ENCODE assay signal across 8 cellular contexts in the genomic region with DNA sequence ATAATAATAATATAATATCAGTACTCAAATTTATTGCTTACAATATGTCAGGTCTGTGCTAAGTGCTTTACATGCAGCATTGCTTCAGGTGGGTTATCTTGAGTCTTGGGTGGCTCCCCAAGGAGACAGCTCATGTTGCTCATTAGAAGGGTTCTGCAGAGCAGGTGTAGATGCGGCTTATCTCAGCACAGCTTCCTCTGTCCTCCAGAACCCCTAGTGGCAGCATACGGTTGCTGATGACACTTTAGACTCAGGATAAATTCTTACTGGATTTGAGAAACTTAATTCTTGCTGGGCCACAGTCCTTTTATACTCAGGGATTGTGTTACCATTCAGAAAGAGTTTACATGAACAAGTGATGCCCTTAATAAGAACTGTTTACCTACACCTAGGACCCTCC. TPM values are rescaled to one million over a fixed set of nuclear protein-coding genes. Genes with fewer than 3 reads are reported as not detected.
DNase-seq lines count a peak whose midpoint lies in the region; ATAC-seq and TF ChIP-seq lines count a peak whose summit lies in the region.

No MANE protein-coding gene starts in this region.

- H3K4me1 ChIP-seq in A673 (ENCODE audit: insufficient read depth, low read length, poor library complexity, severe bottlenecking) = no peaks in the 10 kb centered on the region

- H3K27me3 ChIP-seq in A673 (replicated peaks; ENCODE audit: insufficient read depth, low read depth, low read length, poor library complexity) = no peaks in the 10 kb centered on the region

- intact Hi-C loops in A673 (cut with micrococcal nuclease; ENCODE audit: unreplicated experiment) = no loop called here

- no TSS peak for BruUV-seq in A673 (replicated peaks; lab: Mats Ljungman, UMichigan)

- H3K4me3 ChIP-seq in A673 (ENCODE audit: low read depth, low read length, poor library complexity, severe bottlenecking) (no peak overlapping the region), epithelial cell of proximal tubule (ENCODE audit: low read depth, low read length) (no peak overlapping the region)

- no peak for ATAC-seq in GM19452 (IDR thresholded peaks at IDR 0.05; ENCODE audit: unreplicated experiment)

- TF ChIP-seq CTCF in A673 (conservative IDR thresholded peaks at IDR 0.05; ENCODE audit: low read depth, low read length) (peak; percentile 38), GM10266 (IDR thresholded peaks at IDR 0.05; ENCODE audit: control insufficient read depth, insufficient read depth, low read depth, missing control alignments) (peak; percentile 14), epithelial cell of proximal tubule (conservative IDR thresholded peaks at IDR 0.05; ENCODE audit: low read depth, low read length) (peak; percentile 47)

- peaks cover 3% of the 10 kb centered on the region for H3K9me3 ChIP-seq in A673 (ENCODE audit: low read depth, low read length, poor library complexity, severe bottlenecking)

- CTCF ChIA-PET in A673 (lab: Charles Lee) = no interaction called here

- POLR2A ChIA-PET in A673 (lab: Charles Lee; ENCODE audit: low non-redundant PET) = no interaction called here

- DNase-seq in A673 (ENCODE audit: low spot score) (peak; percentile 11), GM10266 (ENCODE audit: extremely low spot score) (no peak), RKO (ENCODE audit: low spot score) (peak; percentile 27), epithelial cell of proximal tubule (ENCODE audit: low read depth) (no peak), Ammon's horn (ENCODE audit: low spot score) (no peak), HCEC 1CT (no peak), NCI-H1436 treated with DMSO at 0.1 percent for 48 hours (lab: John Stamatoyannopoulos, UW) (no peak)

- H3K27ac ChIP-seq in A673 (ENCODE audit: low read depth, low read length, poor library complexity, severe bottlenecking) = no peak overlapping the region

- H3K36me3 ChIP-seq in A673 (ENCODE audit: insufficient read depth, low read length, poor library complexity, severe bottlenecking) = peaks cover 8% of the 10 kb centered on the region

RNA-seq across cellular contexts. Expression of a gene that starts 8.9 kb away (rescaled TPM):
- total RNA-seq in A673 (2021) = 20.3 and 24.3 TPM in 2 replicates
- 13.3 and 15.6 TPM in 2 replicates for total RNA-seq in epithelial cell of proximal tubule

RNA-seq across cellular contexts. Expression of a gene that starts 55.5 kb away (rescaled TPM):
- total RNA-seq in A673 (2021) = 23.3 and 26.0 TPM in 2 replicates
- total RNA-seq in epithelial cell of proximal tubule = 4.7 and 5.6 TPM in 2 replicates

Comparison
In these comparisons a context has a peak if more than half of its experiments do, and no peak if none do; other contexts are left out.
1. DNase-seq: peak in A673 (single experiment) and RKO (single experiment); none in GM10266 (single experiment), epithelial cell of proximal tubule (single experiment), Ammon's horn (single experiment), HCEC 1CT (single experiment) and NCI-H1436 treated with DMSO at 0.1 percent for 48 hours (single experiment).
2. Peak in every context shown above with its lines, with median percentiles within 50 percentile points of each other: CTCF ChIP-seq.